ENCODE assay signal across 21 cellular contexts in the genomic region with DNA sequence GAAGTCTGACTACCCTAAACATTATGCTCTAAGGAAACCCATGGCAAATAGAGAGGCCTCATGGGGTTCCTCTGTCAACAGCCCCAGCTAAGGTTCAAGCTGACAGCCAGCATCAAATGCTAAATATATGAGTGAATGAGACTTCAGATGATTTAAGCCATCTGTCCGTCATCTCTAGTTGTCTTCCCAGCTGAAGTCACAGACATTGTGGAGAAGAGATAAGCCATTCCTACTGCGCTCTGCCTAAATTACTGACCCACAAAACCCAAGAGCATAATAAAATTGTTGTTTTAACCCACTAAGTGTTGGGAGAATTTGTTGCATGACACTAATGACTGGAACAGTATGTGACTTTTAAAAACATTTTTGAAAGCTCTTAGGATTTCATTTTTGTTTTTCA.
DNase-seq lines count a peak whose midpoint lies in the region; ATAC-seq, FAIRE-seq and TF ChIP-seq lines count a peak whose summit lies in the region.
"Had no signal": no experiment of that assay in that cellular context is flagged by ENCODE, and none has a peak within 500 bp of the region (broad histone marks: within the 10 kb centered on the region; RNA-seq: fewer than 3 reads in every experiment).

No MANE protein-coding gene starts in this region.

- no peak overlapping the region for H2BK5ac ChIP-seq in H1 (ENCODE audit: low read depth, low read length)

- H3K27me3 Mint-ChIP-seq in CD14-positive monocyte (ENCODE audit: low read depth in 3 of 3), result no peaks in the 10 kb centered on the region

- no peak overlapping the region for H2BK20ac ChIP-seq in H1 (ENCODE audit: low read length)

- no peak overlapping the region for H2BK120ac ChIP-seq in H1 (replicated peaks; ENCODE audit: low read depth, low read length)

- no peaks in the 10 kb centered on the region for H3K27me3 ChIP-seq in H1 (replicated peaks in 1 of 4; ENCODE audit: control insufficient read depth in 3 of 4, extremely low read depth in 1 of 4, insufficient read depth in 3 of 4, low read length in 3 of 4)
- H3K27me3 ChIP-seq in lower lobe of right lung (ENCODE audit: low read depth), result no peaks in the 10 kb centered on the region
- H3K27me3 ChIP-seq: Peyer's patch had no signal

- WGBS in H1 (ENCODE audit: extremely low coverage in 1 of 2, insufficient coverage in 1 of 2, insufficient read length in 1 of 2, insufficient replicate concordance in 2 of 2, low coverage in 1 of 2, low lambda C conversion rate in 2 of 2, missing lambda C conversion rate in 1 of 2), 2 experiments, result 94% methylated on average over 2 of the region's 2 CpGs; no CpG with 5 or more reads in 1 of the 2 experiments

- H3K4me3 Mint-ChIP-seq in CD14-positive monocyte, result no peak overlapping the region

- TF ChIP-seq POLR2A in H1 (IDR thresholded peaks at IDR 0.05; ENCODE audit: control extremely low read depth in 1 of 2, low read depth in 2 of 2, low read length in 2 of 2), result no peak

- no peak overlapping the region for H4K8ac ChIP-seq in H1 (ENCODE audit: extremely low read depth, insufficient read depth, low read length)

- no peak for TF ChIP-seq EP300 in H1 (IDR thresholded peaks at IDR 0.05; ENCODE audit: borderline replicate concordance in 1 of 2, low read depth in 2 of 2, low read length in 2 of 2)

- H2BK12ac ChIP-seq in H1 (ENCODE audit: low read depth, low read length), result no peak overlapping the region

- no peak overlapping the region for H3K18ac ChIP-seq in H1 (ENCODE audit: extremely low read depth, low read length)

- H4K91ac ChIP-seq in H1 (replicated peaks; ENCODE audit: insufficient read length, low read length), result no peak overlapping the region

- H3K23me2 ChIP-seq in H1 (ENCODE audit: low read depth, low read length), result no peaks in the 10 kb centered on the region

- H3K4me1 Mint-ChIP-seq in CD14-positive monocyte, result peaks cover 11% of the 10 kb centered on the region

- DNase-seq in Right ventricle myocardium inferior (ENCODE audit: missing footprints), result no peak
- DNase-seq in cardiac septum (ENCODE audit: low spot score), result no peak
- DNase-seq in H1 (ENCODE audit: low read depth in 1 of 2, low spot score in 2 of 2), result no peak
- no peak for DNase-seq in lower lobe of right lung
- no peak for DNase-seq in CD14-positive monocyte (ENCODE audit: low spot score)
- DNase-seq: GOT3, KBM-7, NCI-H1092, NCI-H1694, NCI-H2081, NCI-H446, NCI-H526, Peyer's patch, SHP77, SW 1271 had no signal

- no peak overlapping the region for H4K5ac ChIP-seq in H1 (ENCODE audit: insufficient read length, low read depth, low read length)

- H3K4me3 ChIP-seq in H1 (ENCODE audit: extremely low read depth in 1 of 4, insufficient read depth in 2 of 4, low read depth in 3 of 4, low read length in 4 of 4) (no peak overlapping the region), lower lobe of right lung (no peak overlapping the region)
- H3K4me3 ChIP-seq: Peyer's patch had no signal

- no peak overlapping the region for H3K9ac ChIP-seq in H1 (replicated peaks in 1 of 4; ENCODE audit: extremely low read depth in 1 of 4, low read depth in 3 of 4, low read length in 3 of 4)

- H3K56ac ChIP-seq in H1 (replicated peaks; ENCODE audit: insufficient read length, low read depth, low read length), result no peak overlapping the region

- H3K23ac ChIP-seq in H1 (ENCODE audit: insufficient read length), result no peak overlapping the region

- H3K36me3 ChIP-seq in H1 (ENCODE audit: control insufficient read depth in 2 of 4, insufficient read depth in 4 of 4, low read length in 3 of 4), result no peaks in the 10 kb centered on the region
- no peaks in the 10 kb centered on the region for H3K36me3 ChIP-seq in lower lobe of right lung
- H3K36me3 ChIP-seq: Peyer's patch had no signal

- H3K27ac ChIP-seq in H1 (ENCODE audit: low read depth, low read length), result no peak overlapping the region
- no peak overlapping the region for H3K27ac ChIP-seq in lower lobe of right lung
- H3K27ac ChIP-seq: C4-2B, HL-60, Peyer's patch had no signal

- no peaks in the 10 kb centered on the region for H3K36me3 Mint-ChIP-seq in CD14-positive monocyte

- peak; percentile 65 for ATAC-seq in Right ventricle myocardium inferior
- peak; percentile 14 to 27 for ATAC-seq in lower lobe of right lung
- ATAC-seq in GM21526 (IDR thresholded peaks at IDR 0.05; ENCODE audit: low FRiP score, unreplicated experiment), result no peak
- no peak for ATAC-seq in HG03135 (IDR thresholded peaks at IDR 0.05; ENCODE audit: unreplicated experiment)
- ATAC-seq: HepG2 had no signal

- 0 out of 2 replicates have a peak overlapping the region, but pooled peaks have one; percentile 19 for H2AFZ ChIP-seq in H1 (ENCODE audit: low read length)

- no peak overlapping the region for H3K4me2 ChIP-seq in H1 (ENCODE audit: insufficient read depth in 1 of 2, low read depth in 2 of 2, low read length in 2 of 2)

- peaks cover 0 to 8% (median 3%) of the 10 kb centered on the region in 7 donors for H3K9me3 Mint-ChIP-seq in CD14-positive monocyte

- no peaks in the 10 kb centered on the region for H4K20me1 ChIP-seq in H1 (replicated peaks in 1 of 2; ENCODE audit: control insufficient read depth in 1 of 2, insufficient read depth in 2 of 2, low read length in 2 of 2)

- intact Hi-C loops in Right ventricle myocardium inferior (cut with DNase I) (no loop called here), cardiac septum (cut with DNase I) (no loop called here), lower lobe of right lung (cut with DNase I) (no loop called here), CD14-positive monocyte (cut with micrococcal nuclease) (no loop called here)

- H3K9me3 ChIP-seq in H1 (ENCODE audit: insufficient read depth in 2 of 2, low read depth in 1 of 2, low read length in 1 of 2) (no peaks in the 10 kb centered on the region), lower lobe of right lung (no peaks in the 10 kb centered on the region)
- H3K9me3 ChIP-seq: Peyer's patch had no signal

- H3K14ac ChIP-seq in H1 (ENCODE audit: insufficient read length), result no peak overlapping the region

- no peak for TF ChIP-seq RAD21 in H1 (IDR thresholded peaks at IDR 0.05 in 1 of 2, conservative IDR thresholded peaks at IDR 0.05 in 1 of 2; ENCODE audit: low read depth in 2 of 2, low read length in 2 of 2)

- H3K79me1 ChIP-seq in H1 (ENCODE audit: low read depth, low read length), result no peaks in the 10 kb centered on the region

- no peak overlapping the region for H2AK5ac ChIP-seq in H1 (ENCODE audit: low read depth, low read length)

- no peak overlapping the region for H3K27ac Mint-ChIP-seq in CD14-positive monocyte

- POLR2A ChIA-PET in H1 (lab: Charles Lee; ENCODE audit: partially characterized antibody), result no interaction called here

- CTCF ChIA-PET in H1 (lab: Charles Lee; ENCODE audit: partially characterized antibody), result interaction anchor here (0.6 kb wide), 1 partner anchor 53 kb away, joined by 3 read pairs; no protein-coding TSS in a partner anchor

- no peak overlapping the region for H2BK15ac ChIP-seq in H1 (ENCODE audit: low read length)

- H3K4me1 ChIP-seq in H1 (replicated peaks in 1 of 4; ENCODE audit: control insufficient read depth in 3 of 4, insufficient read depth in 4 of 4, low read length in 3 of 4), result peaks cover 0 to 9% (median under 1%) of the 10 kb centered on the region in 4 experiments; a peak in 2 of 7 replicates
- H3K4me1 ChIP-seq in lower lobe of right lung, result peaks cover 7% of the 10 kb centered on the region
- H3K4me1 ChIP-seq: Peyer's patch had no signal

- FAIRE-seq in H1 (lab: Jason Lieb, UNC), result no peak
- FAIRE-seq: GM12892, HepG2 had no signal

- TF ChIP-seq CTCF in H1 (IDR thresholded peaks at IDR 0.05; ENCODE audit: control extremely low read depth in 1 of 3, insufficient read depth in 1 of 3, low read depth in 1 of 3, low read length in 3 of 3) (no peak), lower lobe of right lung (IDR thresholded peaks at IDR 0.05) (no peak), CD14-positive monocyte (IDR thresholded peaks at IDR 0.05) (no peak)

- H3K4ac ChIP-seq in H1 (replicated peaks; ENCODE audit: insufficient read length, low read depth, low read length), result no peak overlapping the region

- no peaks in the 10 kb centered on the region for H3K79me2 ChIP-seq in H1 (ENCODE audit: control insufficient read depth in 1 of 2, insufficient read depth in 2 of 2, low read length in 2 of 2)

TF ChIP-seq in H1, 55 proteins besides CTCF, POLR2A, EP300 and RAD21:
- TF ChIP-seq CHD2 (IDR thresholded peaks at IDR 0.05; ENCODE audit: low read length) (no peak), MAFK (IDR thresholded peaks at IDR 0.05; ENCODE audit: low read depth, low read length) (no peak), SP4 (IDR thresholded peaks at IDR 0.05; ENCODE audit: low read length) (no peak), SP2 (IDR thresholded peaks at IDR 0.05; ENCODE audit: low read length) (no peak)

Comparison
In these comparisons a context has a peak if more than half of its experiments do, and no peak if none do; other contexts are left out.
1. ATAC-seq: peak in Right ventricle myocardium inferior (single experiment) and lower lobe of right lung (2 of 2); none in GM21526 (single experiment) and HG03135 (single experiment).